21 cellular contexts compared by ENCODE assay signal in genomic region chr16:14104066-14104465, GRCh38. TPM values are rescaled to one million over a fixed set of nuclear protein-coding genes. Genes with fewer than 3 reads are reported as not detected.
DNase-seq lines count a peak whose midpoint lies in the region; ATAC-seq, FAIRE-seq and TF ChIP-seq lines count a peak whose summit lies in the region.
"Had no signal": no experiment of that assay in that cellular context is flagged by ENCODE, and none has a peak within 500 bp of the region (broad histone marks: within the 10 kb centered on the region; RNA-seq: fewer than 3 reads in every experiment).

No MANE protein-coding gene starts in this region.

- intact Hi-C loops in heart left ventricle (cut with DNase I) (loop anchor here in 1 of 10 donors (10.0 kb wide), 1 partner anchor 71 kb away; no protein-coding TSS in a partner anchor), esophagus squamous epithelium (cut with DNase I) (no loop called here), psoas muscle (cut with DNase I) (no loop called here), pancreas (cut with DNase I) (no loop called here)

- DNase-seq in cardiac muscle cell (ENCODE audit: low read depth in 1 of 2, low spot score in 1 of 2) (no peak), heart left ventricle (no peak), esophagus squamous epithelium (lab: John Stamatoyannopoulos, UW) (no peak), psoas muscle (no peak), pancreas (no peak), A172 (ENCODE audit: low spot score) (no peak)
- DNase-seq: H7; Kasumi-1; MG63; NCI-H1417 treated with DMSO at 0.1 percent for 48 hours; NCI-H187; NCI-H510A treated with DMSO at 0.1 percent for 48 hours; NCI-H774; NK-92 treated with Interleukin-12 subunit alpha and Interleukin-12 subunit beta, amount 100 ng/mL, for 24 hours; SIG-M5 had no signal

- H3K4me3 ChIP-seq in cardiac muscle cell (no peak overlapping the region), heart left ventricle (no peak overlapping the region), esophagus squamous epithelium (no peak overlapping the region), psoas muscle (no peak overlapping the region), pancreas (no peak overlapping the region)
- H3K4me3 ChIP-seq: MG63 had no signal

- TF ChIP-seq POLR2A in heart left ventricle (IDR thresholded peaks at IDR 0.05) (no peak), esophagus squamous epithelium (IDR thresholded peaks at IDR 0.05) (no peak)

- H3K27me3 ChIP-seq in cardiac muscle cell (no peaks in the 10 kb centered on the region), heart left ventricle (no peaks in the 10 kb centered on the region), esophagus squamous epithelium (no peaks in the 10 kb centered on the region), psoas muscle (ENCODE audit: insufficient read depth in 3 of 3, low read length in 2 of 3) (no peaks in the 10 kb centered on the region), pancreas (no peaks in the 10 kb centered on the region)
- H3K27me3 ChIP-seq: MG63 had no signal

- H3K36me3 ChIP-seq in cardiac muscle cell (no peaks in the 10 kb centered on the region), heart left ventricle (no peaks in the 10 kb centered on the region), esophagus squamous epithelium (no peaks in the 10 kb centered on the region), psoas muscle (ENCODE audit: insufficient read depth in 1 of 2, low read depth in 1 of 2) (no peaks in the 10 kb centered on the region), pancreas (no peaks in the 10 kb centered on the region)
- H3K36me3 ChIP-seq: MG63 had no signal

- H3K4me1 ChIP-seq in cardiac muscle cell (ENCODE audit: low read depth): peaks cover 48% of the 10 kb centered on the region
- H3K4me1 ChIP-seq in heart left ventricle: peaks cover 0 to 72% (median 45%) of the 10 kb centered on the region in 12 donors
- peaks cover 13 to 81% (median 49%) of the 10 kb centered on the region in 3 donors for H3K4me1 ChIP-seq in esophagus squamous epithelium
- peaks cover 79% of the 10 kb centered on the region for H3K4me1 ChIP-seq in psoas muscle
- peaks cover 39 to 45% (median 45%) of the 10 kb centered on the region in 3 donors for H3K4me1 ChIP-seq in pancreas

- H3K27ac ChIP-seq in cardiac muscle cell (peak overlapping the region; percentile 56), heart left ventricle (no peak overlapping the region), esophagus squamous epithelium (peak overlapping the region in 3 of 4 donors; percentile 43 to 65 (median 45)), psoas muscle (peak overlapping the region; percentile 20), pancreas (no peak overlapping the region)
- H3K27ac ChIP-seq: C4-2B had no signal

- H3K9me3 ChIP-seq in cardiac muscle cell (ENCODE audit: low read depth) (no peaks in the 10 kb centered on the region), heart left ventricle (no peaks in the 10 kb centered on the region), esophagus squamous epithelium (no peaks in the 10 kb centered on the region), psoas muscle (no peaks in the 10 kb centered on the region), pancreas (no peaks in the 10 kb centered on the region)
- H3K9me3 ChIP-seq: MG63 had no signal

- no peak for TF ChIP-seq CTCF in cardiac muscle cell (IDR thresholded peaks at IDR 0.05; ENCODE audit: low read depth, low read length)
- TF ChIP-seq CTCF in heart left ventricle (IDR thresholded peaks at IDR 0.05): no peak
- no peak for TF ChIP-seq CTCF in esophagus squamous epithelium (IDR thresholded peaks at IDR 0.05)
- TF ChIP-seq CTCF in psoas muscle (IDR thresholded peaks at IDR 0.05): no peak
- TF ChIP-seq CTCF in pancreas (IDR thresholded peaks at IDR 0.05): no peak

- no peak for ATAC-seq in heart left ventricle
- no peak for ATAC-seq in psoas muscle
- no peak for ATAC-seq in GM19452 (IDR thresholded peaks at IDR 0.05; ENCODE audit: unreplicated experiment)
- no peak for ATAC-seq in pancreas
- no peak for ATAC-seq in HG03354 (IDR thresholded peaks at IDR 0.05; ENCODE audit: poor library complexity, severe bottlenecking, unreplicated experiment)
- ATAC-seq: Panc1 had no signal

- FAIRE-seq in pancreas (lab: Jason Lieb, UNC): no peak
- FAIRE-seq: A204.1, G401.6 had no signal

RNA-seq across cellular contexts. Expression of gene MRTFB, which starts 32.9 kb away (rescaled TPM):
- total RNA-seq in cardiac muscle cell (14.2 and 27.9 TPM in 2 replicates), heart left ventricle (10 to 100 TPM; 16.3 to 38.3 (median 32.4) TPM), esophagus squamous epithelium (10 to 100 TPM; 17.1 to 77.8 (median 21.9) TPM), psoas muscle (10 to 100 TPM; 14.1 to 26.3 (median 20.0) TPM), pancreas (10 to 100 TPM; 20.6 to 36.6 (median 26.8) TPM)
- polyA plus RNA-seq in cardiac muscle cell (9.4 and 17.8 TPM in 2 replicates), heart left ventricle (1 to 10 TPM; 8.0 to 8.3 TPM), psoas muscle (1 to 10 TPM; 2.7 to 7.6 (median 3.6) TPM), pancreas (1 to 10 TPM; 8.7 to 9.7 TPM)
- 8.5 and 10.2 TPM in 2 replicates for total RNA-seq in A172 (2014; rRNA removed; shearing (Covaris generic))

Comparison
In these comparisons a context has a peak if more than half of its experiments do, and no peak if none do; other contexts are left out.
1. H3K27ac ChIP-seq: peak in cardiac muscle cell (single experiment), esophagus squamous epithelium (3 of 4) and psoas muscle (single experiment); none in heart left ventricle (0 of 12) and pancreas (0 of 4).